8 cellular contexts compared by ENCODE assay signal in the genomic region with DNA sequence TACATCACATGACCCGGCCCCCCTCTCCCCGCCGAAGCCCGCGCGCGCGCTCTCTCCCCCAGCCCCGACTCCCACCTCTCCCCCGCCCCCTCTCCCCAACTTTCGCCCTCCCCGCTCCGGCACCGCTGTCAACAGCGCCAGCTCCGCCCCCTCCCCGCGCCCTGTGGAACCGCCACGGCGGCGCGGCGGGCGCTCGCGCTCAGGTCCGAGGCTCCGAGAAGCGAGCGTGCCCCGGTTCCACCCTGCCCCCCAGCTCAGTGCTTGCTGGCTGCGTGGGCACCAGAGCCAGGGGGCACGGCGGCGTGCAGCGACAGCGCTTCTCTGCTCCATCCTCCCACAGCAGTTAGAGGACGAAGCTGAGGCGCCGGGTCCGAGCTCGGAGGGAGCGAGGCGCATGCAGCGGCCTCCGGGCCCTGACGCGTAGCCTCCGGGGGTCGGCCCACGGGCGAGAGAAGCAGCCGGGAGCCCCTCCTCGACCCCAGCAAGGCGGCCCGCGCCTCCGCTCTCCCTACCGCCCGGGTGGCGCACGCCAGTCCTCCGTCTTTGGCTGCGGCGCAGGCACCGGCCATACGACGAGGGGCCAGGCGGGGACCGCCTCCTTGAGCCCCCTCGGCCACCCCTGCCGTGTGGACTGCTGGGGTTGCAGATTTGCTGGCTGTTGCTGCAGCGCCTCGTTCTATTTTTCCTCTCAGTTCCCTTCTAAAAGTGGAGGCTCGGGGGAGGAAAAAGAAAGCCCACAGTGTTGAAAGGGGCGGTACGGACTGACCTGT.
A peak's percentile ranks its signal among the peaks of the same experiment; 100 is the strongest.
DNase-seq lines count a peak whose midpoint lies in the region; ATAC-seq, FAIRE-seq and TF ChIP-seq lines count a peak whose summit lies in the region.

No MANE protein-coding gene starts in this region.

- no peak for TF ChIP-seq CTCF in Caco-2 (IDR thresholded peaks at IDR 0.05; ENCODE audit: insufficient read depth in 1 of 2, low read depth in 1 of 2, low read length in 1 of 2, severe bottlenecking in 1 of 2, unreplicated experiment in 1 of 2)
- no peak for TF ChIP-seq CTCF in GM12878 (IDR thresholded peaks at IDR 0.05 in 2 of 3, conservative IDR thresholded peaks at IDR 0.05 in 1 of 3; ENCODE audit: control insufficient read depth in 2 of 3, extremely low read depth in 1 of 3, insufficient read depth in 1 of 3, low read depth in 3 of 3, low read length in 3 of 3)

- under 1% methylated on average over 55 of the region's 78 CpGs for WGBS in GM12878 (ENCODE audit: insufficient coverage, insufficient replicate concordance, low lambda C conversion rate, missing lambda C conversion rate)

- no peak for FAIRE-seq in GM12878 (lab: Jason Lieb, UNC)

- no peak for TF ChIP-seq EP300 in GM12878 (IDR thresholded peaks at IDR 0.05; ENCODE audit: borderline replicate concordance in 1 of 2, control insufficient read depth in 1 of 2, low read depth in 2 of 2, low read length in 2 of 2)

- H3K27me3 Mint-ChIP-seq in Caco-2 (ENCODE audit: insufficient read depth, unreplicated experiment), result no peaks in the 10 kb centered on the region

- H3K4me3 ChIP-seq in Caco-2 (ENCODE audit: low read depth, low read length) (peak overlapping the region; percentile 100), GM12878 (peak overlapping the region; percentile 78)

- intact Hi-C loops in Caco-2 (cut with micrococcal nuclease; ENCODE audit: unreplicated experiment), result loop anchor here (1.0 to 5.0 kb wide), 4 partner anchors 42 to 211 kb away; partner anchors contain the start of genes SPRYD7 and TRIM13
- intact Hi-C loops in GM12878 (cut with micrococcal nuclease; ENCODE audit: unreplicated experiment), result loop anchor here (1.0 to 5.0 kb wide), 4 partner anchors 42 to 788 kb away; partner anchors contain the start of gene TRIM13

- ATAC-seq in GM21360 (IDR thresholded peaks at IDR 0.05; ENCODE audit: unreplicated experiment), result peak; percentile 8
- ATAC-seq in GM12878, result peak; percentile 42

- DNase-seq in Caco-2 (peak; percentile 74 to 79), HUDEP-2 (lab: John Stamatoyannopoulos, UW; ENCODE audit: unreplicated experiment in 76 of 76) (peak in 48 of 76 experiments; percentile 39 to 97 (median 93)), T-helper 2 cell (peak in 4 of 5 experiments; percentile 81 to 98 (median 97)), GM12878 (ENCODE audit: low read depth, low spot score) (no peak), iPS-NIHi11 (ENCODE audit: low spot score) (peak; percentile 57), globus pallidus (ENCODE audit: low spot score) (no peak)
- DNase-seq in stimulated activated CD4-positive, alpha-beta T cell treated with anti-CD3 and anti-CD28 coated beads, Interleukin-12 subunit alpha, Interleukin-12 subunit beta, amount 100 ng/mL, for 48 hours (ENCODE audit: low read depth in 2 of 3, low spot score in 1 of 3), result peak in 2 of 3 donors; percentile 74 to 76

- CTCF ChIA-PET in Caco-2 (lab: Charles Lee), result interaction anchor here (0.7 kb wide), 1 partner anchor 929 kb away, joined by 6 read pairs; no protein-coding TSS in a partner anchor
- CTCF ChIA-PET in GM12878 (lab: Yijun Ruan, JAX), result no interaction called here

- peak overlapping the region; percentile 51 for H3K9ac ChIP-seq in GM12878 (ENCODE audit: control insufficient read depth, insufficient read depth, low read length)

- H3K36me3 ChIP-seq in Caco-2 (ENCODE audit: control insufficient read depth, insufficient read depth, low read length) (0 out of 2 replicates have a peak, but pooled peaks cover 3% of the 10 kb centered on the region), GM12878 (ENCODE audit: control insufficient read depth in 2 of 2, insufficient read depth in 2 of 2, low read length in 1 of 2) (no peaks in the 10 kb centered on the region)

- H3K4me2 ChIP-seq in GM12878 (ENCODE audit: control insufficient read depth, insufficient read depth), result peak overlapping the region; percentile 97

- RAD21 ChIA-PET in GM12878 (lab: Charles Lee; ENCODE audit: unreplicated experiment), result interaction anchor here (0.6 to 1.3 kb wide), 4 partner anchors 41 to 935 kb away, joined by 3 to 4 read pairs (median 4); partner anchors contain the start of gene TRIM13

- peak; percentile 53 for TF ChIP-seq POLR2A in GM12878 (IDR thresholded peaks at IDR 0.05; ENCODE audit: low read depth, low read length)

- 0 out of 2 replicates have a peak overlapping the region, but pooled peaks have one; percentile 6 for H3K27ac ChIP-seq in GM12878 (ENCODE audit: control insufficient read depth, insufficient read depth)

- H3K27ac Mint-ChIP-seq in Caco-2 (ENCODE audit: unreplicated experiment), result peak overlapping the region; percentile 96

- BruUV-seq in Caco-2 (replicated peaks; lab: Mats Ljungman, UMichigan), result no TSS peak
- BruUV-seq in GM12878 (replicated peaks; lab: Mats Ljungman, UMichigan), result no TSS peak

- POLR2A ChIA-PET in Caco-2 (lab: Charles Lee) (interaction anchor here (0.6 to 4.0 kb wide), 9 partner anchors 43 to 790 kb away, joined by 3 to 29 read pairs (median 4); partner anchors contain the start of genes RNASEH2B, SPRYD7 and TRIM13), GM12878 (lab: Charles Lee) (interaction anchor here (0.7 to 0.9 kb wide), 3 partner anchors 43 to 49 kb away, joined by 3 to 4 read pairs (median 3); no protein-coding TSS in a partner anchor)

- H2AFZ ChIP-seq in GM12878 (ENCODE audit: control insufficient read depth, low read depth, low read length), result peak overlapping the region; percentile 65

- H3K4me1 ChIP-seq in Caco-2 (peaks cover 22% of the 10 kb centered on the region), GM12878 (ENCODE audit: control insufficient read depth, insufficient read depth, low read length) (peaks cover 37% of the 10 kb centered on the region)

- H3K9me3 ChIP-seq in Caco-2 (no peaks in the 10 kb centered on the region), GM12878 (replicated peaks; ENCODE audit: control insufficient read depth, insufficient read depth, low read length) (peaks cover 2% of the 10 kb centered on the region; the same call in 1 of the 3 replicates)

- peak overlapping the region; percentile 95 for H3K4me3 Mint-ChIP-seq in Caco-2 (ENCODE audit: unreplicated experiment)

- H3K27me3 ChIP-seq in Caco-2 (replicated peaks; ENCODE audit: control insufficient read depth, insufficient read depth, low read length), result no peaks in the 10 kb centered on the region
- peaks cover 9 to 10% of the 10 kb centered on the region in 2 experiments for H3K27me3 ChIP-seq in GM12878 (replicated peaks in 1 of 2; ENCODE audit: control insufficient read depth in 2 of 2, insufficient read depth in 2 of 2, low read length in 1 of 2)

- no peaks in the 10 kb centered on the region for H4K20me1 ChIP-seq in GM12878 (ENCODE audit: control insufficient read depth, insufficient read depth)

- H3K4me1 Mint-ChIP-seq in Caco-2 (ENCODE audit: low read depth, unreplicated experiment), result peaks cover 26% of the 10 kb centered on the region

- H3K9me3 Mint-ChIP-seq in Caco-2 (ENCODE audit: unreplicated experiment), result no peaks in the 10 kb centered on the region

- SMC1A ChIA-PET in GM12878 (lab: Charles Lee; ENCODE audit: uncharacterized antibody, unreplicated experiment), result interaction anchor here (1.1 to 3.4 kb wide), 4 partner anchors 40 to 676 kb away, joined by 3 to 14 read pairs (median 6); no protein-coding TSS in a partner anchor

- peaks cover 37% of the 10 kb centered on the region for H3K36me3 Mint-ChIP-seq in Caco-2 (ENCODE audit: insufficient read depth, unreplicated experiment)

- in situ Hi-C loops in GM12878 (cut with MboI), result no loop called here

- TF ChIP-seq RAD21 in GM12878 (IDR thresholded peaks at IDR 0.05; ENCODE audit: insufficient read depth, low read depth, low read length), result no peak

- H3K79me2 ChIP-seq in GM12878 (ENCODE audit: control insufficient read depth, insufficient read depth, low read length), result no peaks in the 10 kb centered on the region

TF ChIP-seq in GM12878, 131 proteins besides CTCF, POLR2A, EP300 and RAD21 (continues in another document):
- TF ChIP-seq NR2F1 (conservative IDR thresholded peaks at IDR 0.05) (no peak), NRF1 (conservative IDR thresholded peaks at IDR 0.05; ENCODE audit: low read depth, low read length) (no peak), CHD2 (IDR thresholded peaks at IDR 0.05; ENCODE audit: borderline replicate concordance, low read depth, low read length) (no peak), STAT1 (conservative IDR thresholded peaks at IDR 0.05) (no peak), ZNF592 (IDR thresholded peaks at IDR 0.05) (no peak), CBFB (IDR thresholded peaks at IDR 0.05; ENCODE audit: low read depth) (no peak), GATAD2B (conservative IDR thresholded peaks at IDR 0.05; ENCODE audit: low read depth) (peak; percentile 85), ZSCAN29 (IDR thresholded peaks at IDR 0.05) (no peak), HDAC6 (IDR thresholded peaks at IDR 0.05; ENCODE audit: unreplicated experiment) (no peak), ESRRA (IDR thresholded peaks at IDR 0.05; ENCODE audit: low read length) (no peak), NFIC (IDR thresholded peaks at IDR 0.05; ENCODE audit: low read depth, low read length) (no peak), ZNF24 (IDR thresholded peaks at IDR 0.05) (no peak)

Comparison
In these comparisons a context has a peak if more than half of its experiments do, and no peak if none do; other contexts are left out.
1. DNase-seq: peak in Caco-2 (2 of 2), HUDEP-2 (48 of 76), T-helper 2 cell (4 of 5), iPS-NIHi11 (single experiment) and stimulated activated CD4-positive, alpha-beta T cell treated with anti-CD3 and anti-CD28 coated beads, Interleukin-12 subunit alpha, Interleukin-12 subunit beta, amount 100 ng/mL, for 48 hours (2 of 3); none in GM12878 (single experiment) and globus pallidus (single experiment).